1 cellular context compared by ENCODE assay signal in the genomic region with DNA sequence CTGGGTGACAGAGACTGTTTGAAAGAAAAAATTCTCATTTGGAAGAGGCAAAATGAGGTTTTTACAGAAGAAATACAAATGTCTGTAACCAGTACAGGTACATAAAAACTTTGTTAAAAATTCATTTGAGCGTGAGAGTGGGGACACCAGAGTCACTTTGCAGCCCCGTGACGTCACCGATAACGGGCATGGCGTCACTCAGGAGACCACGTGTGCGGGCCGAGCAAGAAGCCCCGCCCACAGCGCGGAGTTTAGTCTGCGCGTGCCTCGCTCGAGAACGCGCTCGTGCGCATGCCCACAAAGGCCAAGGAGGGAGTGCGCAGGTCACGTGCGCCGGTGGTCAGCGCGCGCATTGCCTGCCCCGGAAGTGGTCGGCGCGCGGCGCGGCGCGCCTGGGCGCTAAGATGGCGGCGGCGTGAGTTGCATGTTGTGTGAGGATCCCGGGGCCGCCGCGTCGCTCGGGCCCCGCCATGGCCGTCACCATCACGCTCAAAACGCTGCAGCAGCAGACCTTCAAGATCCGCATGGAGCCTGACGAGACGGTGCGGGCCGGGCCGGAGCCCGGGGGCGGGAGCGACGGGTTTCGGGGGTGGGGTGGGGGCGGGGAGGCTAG.
A peak's percentile ranks its signal among the peaks of the same experiment; 100 is the strongest.
TF ChIP-seq lines count a peak whose summit lies in the region.

A gene (plus strand): TSS at position 384 of the 613 bp plus-strand sequence. CDS start 87 bp downstream, at position 471.

TF ChIP-seq in HepG2, 621 proteins besides CTCF, POLR2A, EP300 and RAD21 (continued from another document and continues in another):
- TF ChIP-seq JUNB (CRISPR knock-in tag; IDR thresholded peaks at IDR 0.05; ENCODE audit: borderline replicate concordance): no peak
- TF ChIP-seq, protein P1, sequence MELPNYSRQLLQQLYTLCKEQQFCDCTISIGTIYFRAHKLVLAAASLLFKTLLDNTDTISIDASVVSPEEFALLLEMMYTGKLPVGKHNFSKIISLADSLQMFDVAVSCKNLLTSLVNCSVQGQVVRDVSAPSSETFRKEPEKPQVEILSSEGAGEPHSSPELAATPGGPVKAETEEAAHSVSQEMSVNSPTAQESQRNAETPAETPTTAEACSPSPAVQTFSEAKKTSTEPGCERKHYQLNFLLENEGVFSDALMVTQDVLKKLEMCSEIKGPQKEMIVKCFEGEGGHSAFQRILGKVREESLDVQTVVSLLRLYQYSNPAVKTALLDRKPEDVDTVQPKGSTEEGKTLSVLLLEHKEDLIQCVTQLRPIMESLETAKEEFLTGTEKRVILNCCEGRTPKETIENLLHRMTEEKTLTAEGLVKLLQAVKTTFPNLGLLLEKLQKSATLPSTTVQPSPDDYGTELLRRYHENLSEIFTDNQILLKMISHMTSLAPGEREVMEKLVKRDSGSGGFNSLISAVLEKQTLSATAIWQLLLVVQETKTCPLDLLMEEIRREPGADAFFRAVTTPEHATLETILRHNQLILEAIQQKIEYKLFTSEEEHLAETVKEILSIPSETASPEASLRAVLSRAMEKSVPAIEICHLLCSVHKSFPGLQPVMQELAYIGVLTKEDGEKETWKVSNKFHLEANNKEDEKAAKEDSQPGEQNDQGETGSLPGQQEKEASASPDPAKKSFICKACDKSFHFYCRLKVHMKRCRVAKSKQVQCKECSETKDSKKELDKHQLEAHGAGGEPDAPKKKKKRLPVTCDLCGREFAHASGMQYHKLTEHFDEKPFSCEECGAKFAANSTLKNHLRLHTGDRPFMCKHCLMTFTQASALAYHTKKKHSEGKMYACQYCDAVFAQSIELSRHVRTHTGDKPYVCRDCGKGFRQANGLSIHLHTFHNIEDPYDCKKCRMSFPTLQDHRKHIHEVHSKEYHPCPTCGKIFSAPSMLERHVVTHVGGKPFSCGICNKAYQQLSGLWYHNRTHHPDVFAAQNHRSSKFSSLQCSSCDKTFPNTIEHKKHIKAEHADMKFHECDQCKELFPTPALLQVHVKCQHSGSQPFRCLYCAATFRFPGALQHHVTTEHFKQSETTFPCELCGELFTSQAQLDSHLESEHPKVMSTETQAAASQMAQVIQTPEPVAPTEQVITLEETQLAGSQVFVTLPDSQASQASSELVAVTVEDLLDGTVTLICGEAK (IDR thresholded peaks at IDR 0.05): no peak
- TF ChIP-seq, protein P1 (CRISPR knock-in tag; IDR thresholded peaks at IDR 0.05): peak; percentile 32; the same call in 1 of the 2 replicates
- peak; percentile 45 for TF ChIP-seq FOXA3 (CRISPR knock-in tag; IDR thresholded peaks at IDR 0.05)
- peak; percentile 68 for TF ChIP-seq HNRNPLL (IDR thresholded peaks at IDR 0.05; ENCODE audit: low read depth, low read length, poor library complexity, severe bottlenecking)
- 0 out of 2 replicates have a peak, but pooled peaks have one; percentile 62 for TF ChIP-seq ZNF792 (CRISPR knock-in tag; IDR thresholded peaks at IDR 0.05)
- no peak for TF ChIP-seq SMC3 (IDR thresholded peaks at IDR 0.05; ENCODE audit: low read length)
- TF ChIP-seq, protein P2, sequence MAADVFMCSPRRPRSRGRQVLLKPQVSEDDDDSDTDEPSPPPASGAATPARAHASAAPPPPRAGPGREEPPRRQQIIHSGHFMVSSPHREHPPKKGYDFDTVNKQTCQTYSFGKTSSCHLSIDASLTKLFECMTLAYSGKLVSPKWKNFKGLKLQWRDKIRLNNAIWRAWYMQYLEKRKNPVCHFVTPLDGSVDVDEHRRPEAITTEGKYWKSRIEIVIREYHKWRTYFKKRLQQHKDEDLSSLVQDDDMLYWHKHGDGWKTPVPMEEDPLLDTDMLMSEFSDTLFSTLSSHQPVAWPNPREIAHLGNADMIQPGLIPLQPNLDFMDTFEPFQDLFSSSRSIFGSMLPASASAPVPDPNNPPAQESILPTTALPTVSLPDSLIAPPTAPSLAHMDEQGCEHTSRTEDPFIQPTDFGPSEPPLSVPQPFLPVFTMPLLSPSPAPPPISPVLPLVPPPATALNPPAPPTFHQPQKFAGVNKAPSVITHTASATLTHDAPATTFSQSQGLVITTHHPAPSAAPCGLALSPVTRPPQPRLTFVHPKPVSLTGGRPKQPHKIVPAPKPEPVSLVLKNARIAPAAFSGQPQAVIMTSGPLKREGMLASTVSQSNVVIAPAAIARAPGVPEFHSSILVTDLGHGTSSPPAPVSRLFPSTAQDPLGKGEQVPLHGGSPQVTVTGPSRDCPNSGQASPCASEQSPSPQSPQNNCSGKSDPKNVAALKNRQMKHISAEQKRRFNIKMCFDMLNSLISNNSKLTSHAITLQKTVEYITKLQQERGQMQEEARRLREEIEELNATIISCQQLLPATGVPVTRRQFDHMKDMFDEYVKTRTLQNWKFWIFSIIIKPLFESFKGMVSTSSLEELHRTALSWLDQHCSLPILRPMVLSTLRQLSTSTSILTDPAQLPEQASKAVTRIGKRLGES (CRISPR knock-in tag; IDR thresholded peaks at IDR 0.05; ENCODE audit: borderline replicate concordance): no peak
- no peak for TF ChIP-seq SUZ12 (IDR thresholded peaks at IDR 0.05; ENCODE audit: low read depth, low read length)
- TF ChIP-seq KLF16 (CRISPR knock-in tag; IDR thresholded peaks at IDR 0.05): peak in 1 of 2 experiments; percentile 82; a peak in 1 of 4 replicates
- TF ChIP-seq ZNF501 (CRISPR knock-in tag; IDR thresholded peaks at IDR 0.05): peak; percentile 78
- TF ChIP-seq ZNF556 (CRISPR knock-in tag; IDR thresholded peaks at IDR 0.05; ENCODE audit: borderline replicate concordance): 0 out of 2 replicates have a peak, but pooled peaks have one; percentile 31
- peak; percentile 84 for TF ChIP-seq MIXL1 (CRISPR knock-in tag; IDR thresholded peaks at IDR 0.05)
- 0 out of 2 replicates have a peak, but pooled peaks have one; percentile 29 for TF ChIP-seq HNF4G (IDR thresholded peaks at IDR 0.05; ENCODE audit: borderline replicate concordance, low read depth, low read length)
- peak; percentile 65 for TF ChIP-seq HNF4G (CRISPR knock-in tag; IDR thresholded peaks at IDR 0.05; ENCODE audit: borderline replicate concordance, low read depth)
- TF ChIP-seq HMG20A (CRISPR knock-in tag; IDR thresholded peaks at IDR 0.05; ENCODE audit: borderline replicate concordance): peak; percentile 9; the same call in 1 of the 2 replicates
- TF ChIP-seq ZNF772 (CRISPR knock-in tag; IDR thresholded peaks at IDR 0.05): peak; percentile 96
- TF ChIP-seq, protein P3, sequence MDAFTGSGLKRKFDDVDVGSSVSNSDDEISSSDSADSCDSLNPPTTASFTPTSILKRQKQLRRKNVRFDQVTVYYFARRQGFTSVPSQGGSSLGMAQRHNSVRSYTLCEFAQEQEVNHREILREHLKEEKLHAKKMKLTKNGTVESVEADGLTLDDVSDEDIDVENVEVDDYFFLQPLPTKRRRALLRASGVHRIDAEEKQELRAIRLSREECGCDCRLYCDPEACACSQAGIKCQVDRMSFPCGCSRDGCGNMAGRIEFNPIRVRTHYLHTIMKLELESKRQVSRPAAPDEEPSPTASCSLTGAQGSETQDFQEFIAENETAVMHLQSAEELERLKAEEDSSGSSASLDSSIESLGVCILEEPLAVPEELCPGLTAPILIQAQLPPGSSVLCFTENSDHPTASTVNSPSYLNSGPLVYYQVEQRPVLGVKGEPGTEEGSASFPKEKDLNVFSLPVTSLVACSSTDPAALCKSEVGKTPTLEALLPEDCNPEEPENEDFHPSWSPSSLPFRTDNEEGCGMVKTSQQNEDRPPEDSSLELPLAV (CRISPR knock-in tag; conservative IDR thresholded peaks at IDR 0.05; ENCODE audit: low read depth): no peak
- TF ChIP-seq, protein P4, sequence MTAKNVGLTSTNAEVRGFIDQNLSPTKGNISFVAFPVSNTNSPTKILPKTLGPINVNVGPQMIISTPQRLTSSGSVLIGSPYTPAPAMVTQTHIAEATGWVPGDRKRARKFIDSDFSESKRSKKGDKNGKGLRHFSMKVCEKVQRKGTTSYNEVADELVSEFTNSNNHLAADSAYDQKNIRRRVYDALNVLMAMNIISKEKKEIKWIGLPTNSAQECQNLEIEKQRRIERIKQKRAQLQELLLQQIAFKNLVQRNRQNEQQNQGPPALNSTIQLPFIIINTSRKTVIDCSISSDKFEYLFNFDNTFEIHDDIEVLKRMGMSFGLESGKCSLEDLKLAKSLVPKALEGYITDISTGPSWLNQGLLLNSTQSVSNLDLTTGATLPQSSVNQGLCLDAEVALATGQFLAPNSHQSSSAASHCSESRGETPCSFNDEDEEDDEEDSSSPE (CRISPR knock-in tag; IDR thresholded peaks at IDR 0.05): peak; percentile 96
- TF ChIP-seq, protein P5, sequence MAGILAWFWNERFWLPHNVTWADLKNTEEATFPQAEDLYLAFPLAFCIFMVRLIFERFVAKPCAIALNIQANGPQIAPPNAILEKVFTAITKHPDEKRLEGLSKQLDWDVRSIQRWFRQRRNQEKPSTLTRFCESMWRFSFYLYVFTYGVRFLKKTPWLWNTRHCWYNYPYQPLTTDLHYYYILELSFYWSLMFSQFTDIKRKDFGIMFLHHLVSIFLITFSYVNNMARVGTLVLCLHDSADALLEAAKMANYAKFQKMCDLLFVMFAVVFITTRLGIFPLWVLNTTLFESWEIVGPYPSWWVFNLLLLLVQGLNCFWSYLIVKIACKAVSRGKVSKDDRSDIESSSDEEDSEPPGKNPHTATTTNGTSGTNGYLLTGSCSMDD (CRISPR knock-in tag; IDR thresholded peaks at IDR 0.05): peak; percentile 36; the same call in 1 of the 2 replicates
- peak; percentile 63; the same call in 1 of the 2 replicates for TF ChIP-seq ETV6 (CRISPR knock-in tag; conservative IDR thresholded peaks at IDR 0.05)
- TF ChIP-seq CCDC6 (CRISPR knock-in tag; IDR thresholded peaks at IDR 0.05): peak; percentile 64; the same call in 1 of the 2 replicates
- TF ChIP-seq, protein P6, sequence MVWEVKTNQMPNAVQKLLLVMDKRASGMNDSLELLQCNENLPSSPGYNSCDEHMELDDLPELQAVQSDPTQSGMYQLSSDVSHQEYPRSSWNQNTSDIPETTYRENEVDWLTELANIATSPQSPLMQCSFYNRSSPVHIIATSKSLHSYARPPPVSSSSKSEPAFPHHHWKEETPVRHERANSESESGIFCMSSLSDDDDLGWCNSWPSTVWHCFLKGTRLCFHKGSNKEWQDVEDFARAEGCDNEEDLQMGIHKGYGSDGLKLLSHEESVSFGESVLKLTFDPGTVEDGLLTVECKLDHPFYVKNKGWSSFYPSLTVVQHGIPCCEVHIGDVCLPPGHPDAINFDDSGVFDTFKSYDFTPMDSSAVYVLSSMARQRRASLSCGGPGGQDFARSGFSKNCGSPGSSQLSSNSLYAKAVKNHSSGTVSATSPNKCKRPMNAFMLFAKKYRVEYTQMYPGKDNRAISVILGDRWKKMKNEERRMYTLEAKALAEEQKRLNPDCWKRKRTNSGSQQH (CRISPR knock-in tag; IDR thresholded peaks at IDR 0.05; ENCODE audit: low read depth): peak; percentile 75; the same call in 1 of the 2 replicates
- TF ChIP-seq, protein P7, sequence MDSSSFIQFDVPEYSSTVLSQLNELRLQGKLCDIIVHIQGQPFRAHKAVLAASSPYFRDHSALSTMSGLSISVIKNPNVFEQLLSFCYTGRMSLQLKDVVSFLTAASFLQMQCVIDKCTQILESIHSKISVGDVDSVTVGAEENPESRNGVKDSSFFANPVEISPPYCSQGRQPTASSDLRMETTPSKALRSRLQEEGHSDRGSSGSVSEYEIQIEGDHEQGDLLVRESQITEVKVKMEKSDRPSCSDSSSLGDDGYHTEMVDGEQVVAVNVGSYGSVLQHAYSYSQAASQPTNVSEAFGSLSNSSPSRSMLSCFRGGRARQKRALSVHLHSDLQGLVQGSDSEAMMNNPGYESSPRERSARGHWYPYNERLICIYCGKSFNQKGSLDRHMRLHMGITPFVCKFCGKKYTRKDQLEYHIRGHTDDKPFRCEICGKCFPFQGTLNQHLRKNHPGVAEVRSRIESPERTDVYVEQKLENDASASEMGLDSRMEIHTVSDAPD (CRISPR knock-in tag; IDR thresholded peaks at IDR 0.05): no peak
- no peak for TF ChIP-seq TMF1 (CRISPR knock-in tag; IDR thresholded peaks at IDR 0.05; ENCODE audit: low read depth)
- TF ChIP-seq SOX5 (CRISPR knock-in tag; IDR thresholded peaks at IDR 0.05; ENCODE audit: borderline replicate concordance): peak; percentile 47; the same call in 1 of the 2 replicates
- peak; percentile 79; the same call in 1 of the 2 replicates for TF ChIP-seq ARHGAP35 (CRISPR knock-in tag; IDR thresholded peaks at IDR 0.05; ENCODE audit: borderline replicate concordance)
